ENCODE assay signal across 8 cellular contexts in genomic region chr7:100483101-100483727, GRCh38. TPM values are rescaled to one million over a fixed set of nuclear protein-coding genes. Genes with fewer than 3 reads are reported as not detected.
A peak's percentile ranks its signal among the peaks of the same experiment; 100 is the strongest.
DNase-seq lines count a peak whose midpoint lies in the region; ATAC-seq and TF ChIP-seq lines count a peak whose summit lies in the region.

No MANE protein-coding gene starts in this region.

- H3K4me1 Mint-ChIP-seq in effector memory CD8-positive, alpha-beta T cell (ENCODE audit: low read depth in 2 of 2): peaks cover 10 to 20% of the 10 kb centered on the region in 2 donors
- H3K4me1 Mint-ChIP-seq in mesothelial cell of epicardium: peaks cover 31% of the 10 kb centered on the region

- peaks cover 9% of the 10 kb centered on the region for H3K36me3 Mint-ChIP-seq in effector memory CD8-positive, alpha-beta T cell (ENCODE audit: insufficient read depth)
- peaks cover 2% of the 10 kb centered on the region for H3K36me3 Mint-ChIP-seq in mesothelial cell of epicardium

- peak; percentile 45 for ATAC-seq in HG02678 (IDR thresholded peaks at IDR 0.05; ENCODE audit: unreplicated experiment)
- peak; percentile 68 for ATAC-seq in effector memory CD8-positive, alpha-beta T cell (replicated peaks)

- H3K9me3 Mint-ChIP-seq in effector memory CD8-positive, alpha-beta T cell: no peaks in the 10 kb centered on the region
- no peaks in the 10 kb centered on the region for H3K9me3 Mint-ChIP-seq in mesothelial cell of epicardium

- H3K27ac Mint-ChIP-seq in effector memory CD8-positive, alpha-beta T cell: peak overlapping the region; percentile 55 to 83
- H3K27ac Mint-ChIP-seq in mesothelial cell of epicardium: peak overlapping the region; percentile 73

- TF ChIP-seq CTCF in GM12873 (IDR thresholded peaks at IDR 0.05; ENCODE audit: insufficient read depth, low read depth, low read length, missing control alignments): peak; percentile 84
- peak; percentile 98 for TF ChIP-seq CTCF in mesothelial cell of epicardium (IDR thresholded peaks at IDR 0.05; ENCODE audit: unreplicated experiment)

- H3K4me3 Mint-ChIP-seq in effector memory CD8-positive, alpha-beta T cell: peak overlapping the region; percentile 86 to 89
- peak overlapping the region; percentile 81 for H3K4me3 Mint-ChIP-seq in mesothelial cell of epicardium

- H3K27me3 Mint-ChIP-seq in effector memory CD8-positive, alpha-beta T cell: no peaks in the 10 kb centered on the region
- no peaks in the 10 kb centered on the region for H3K27me3 Mint-ChIP-seq in mesothelial cell of epicardium (ENCODE audit: low read depth)

- DNase-seq in NCI-H2196 treated with DMSO at 0.1 percent for 48 hours (lab: John Stamatoyannopoulos, UW; ENCODE audit: unreplicated experiment) (peak; percentile 30), mesothelial cell of epicardium (ENCODE audit: low spot score in 2 of 2, unreplicated experiment in 2 of 2) (peak; percentile 78 to 95), ureter (ENCODE audit: low spot score) (no peak)
- peak; percentile 58 to 66 for DNase-seq in activated CD8-positive, alpha-beta memory T cell treated with anti-CD3 and anti-CD28 coated beads for 4 hours (ENCODE audit: low read depth in 2 of 2)
- DNase-seq in effector memory CD8-positive, alpha-beta T cell: peak; percentile 83 to 86 (median 83)
- peak; percentile 84 for DNase-seq in stimulated activated CD8-positive, alpha-beta memory T cell treated with anti-CD3 and anti-CD28 coated beads, Interleukin-15, amount 100 ng/mL, for 24 hours (ENCODE audit: low read depth)

RNA-seq across cellular contexts. Expression of gene NYAP1, which starts 0.5 kb away (rescaled TPM):
- total RNA-seq in mesothelial cell of epicardium (8.2 to 8.5 TPM (median 8.4 TPM) in 3 replicates), ureter (0.68 TPM)

RNA-seq across cellular contexts. Expression of gene TSC22D4, which starts 4.2 kb away (rescaled TPM):
- total RNA-seq in mesothelial cell of epicardium (50.5 to 52.7 TPM (median 52.4 TPM) in 3 replicates), ureter (42.9 TPM)

RNA-seq across cellular contexts. Expression of gene SPACDR, which starts 19.2 kb away (rescaled TPM):
- total RNA-seq in mesothelial cell of epicardium: 2.0 to 3.6 TPM (median 3.3 TPM) in 3 replicates
- not detected for total RNA-seq in ureter

RNA-seq across cellular contexts. Expression of gene PPP1R35, which starts 46.9 kb away (rescaled TPM):
- total RNA-seq in mesothelial cell of epicardium (25.7 to 29.3 TPM (median 26.6 TPM) in 3 replicates), ureter (32.4 TPM)

RNA-seq across cellular contexts. Expression of gene MEPCE, which starts 53.6 kb away (rescaled TPM):
- 34.7 to 38.5 TPM (median 38.4 TPM) in 3 replicates for total RNA-seq in mesothelial cell of epicardium
- 33.7 TPM for total RNA-seq in ureter
